ENCODE assay signal across 23 cellular contexts in the genomic region with DNA sequence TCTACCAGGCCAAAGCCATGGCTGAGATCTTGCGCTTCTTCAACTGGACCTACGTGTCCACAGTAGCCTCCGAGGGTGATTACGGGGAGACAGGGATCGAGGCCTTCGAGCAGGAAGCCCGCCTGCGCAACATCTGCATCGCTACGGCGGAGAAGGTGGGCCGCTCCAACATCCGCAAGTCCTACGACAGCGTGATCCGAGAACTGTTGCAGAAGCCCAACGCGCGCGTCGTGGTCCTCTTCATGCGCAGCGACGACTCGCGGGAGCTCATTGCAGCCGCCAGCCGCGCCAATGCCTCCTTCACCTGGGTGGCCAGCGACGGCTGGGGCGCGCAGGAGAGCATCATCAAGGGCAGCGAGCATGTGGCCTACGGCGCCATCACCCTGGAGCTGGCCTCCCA.
A peak's percentile ranks its signal among the peaks of the same experiment; 100 is the strongest.
DNase-seq lines count a peak whose midpoint lies in the region; FAIRE-seq and TF ChIP-seq lines count a peak whose summit lies in the region.
"Had no signal": no experiment of that assay in that cellular context is flagged by ENCODE, and none has a peak within 500 bp of the region (broad histone marks: within the 10 kb centered on the region; RNA-seq: fewer than 3 reads in every experiment).

No MANE protein-coding gene starts in this region.

- DNase-seq in GM12865 (ENCODE audit: low read depth) (peak; percentile 5), MM.1S (no peak), kidney (peak; percentile 53), testis (peak; percentile 14), OCI-M1 (lab: John Stamatoyannopoulos, UW) (no peak), HCEC 1CT (no peak), cortex of kidney (lab: John Stamatoyannopoulos, UW) (no peak)
- DNase-seq: AML-193; CD4-positive, alpha-beta T cell; Karpas-422; NCI-H1092 treated with DMSO at 0.1 percent for 48 hours; NCI-H1436 treated with DMSO at 0.1 percent for 48 hours; NCI-H187 treated with DMSO at 0.1 percent for 48 hours; NCI-H2171 treated with DMSO at 0.1 percent for 48 hours; NCI-H524; NCI-H748 treated with DMSO at 0.1 percent for 48 hours; PC-9; SHP77 had no signal

- H3K4me1 ChIP-seq in MM.1S (ENCODE audit: low read length) (peaks cover 73% of the 10 kb centered on the region), kidney (ENCODE audit: control insufficient read depth in 1 of 2, insufficient read depth in 1 of 2, low read depth in 1 of 2, low read length in 2 of 2) (no peaks in the 10 kb centered on the region), testis (no peaks in the 10 kb centered on the region)
- H3K4me1 ChIP-seq: A549 had no signal

- FAIRE-seq in kidney (lab: Jason Lieb, UNC): no peak
- FAIRE-seq: A549, D721Med, H1, HepG2 had no signal

- H3K4me3 ChIP-seq in GM12865 (ENCODE audit: low read depth, low read length) (no peak overlapping the region), MM.1S (ENCODE audit: low read length) (no peak overlapping the region), kidney (ENCODE audit: low read length in 2 of 2) (no peak overlapping the region), testis (peak overlapping the region; percentile 6 to 46)
- H3K4me3 ChIP-seq: A549; BLaER1 treated with 17β-estradiol and CSF1 and Interleukin-3, amounts not matched to agents 10 nM and 100 nM; PC-9 had no signal

- no peaks in the 10 kb centered on the region for H3K79me2 ChIP-seq in MM.1S (ENCODE audit: low read length)

- WGBS in testis, 2 donors: 48 to 92% methylated on average over 19 to 36 of the region's 36 CpGs

- TF ChIP-seq CTCF in GM12865 (IDR thresholded peaks at IDR 0.05; ENCODE audit: insufficient read depth, low read depth, low read length, missing control alignments): no peak
- no peak for TF ChIP-seq CTCF in MM.1S (IDR thresholded peaks at IDR 0.05; ENCODE audit: low read length)
- no peak for TF ChIP-seq CTCF in kidney (IDR thresholded peaks at IDR 0.05; ENCODE audit: borderline replicate concordance, extremely low read depth, insufficient read depth)
- no peak for TF ChIP-seq CTCF in testis (IDR thresholded peaks at IDR 0.05)

- H4K20me1 ChIP-seq in MM.1S (ENCODE audit: insufficient read depth, low read length): no peaks in the 10 kb centered on the region
- H4K20me1 ChIP-seq: BLaER1 treated with 17β-estradiol and CSF1 and Interleukin-3, amounts not matched to agents 10 nM and 100 nM had no signal

- no peaks in the 10 kb centered on the region for H3K27me3 ChIP-seq in MM.1S (replicated peaks; ENCODE audit: insufficient read depth, low read length)
- no peaks in the 10 kb centered on the region for H3K27me3 ChIP-seq in testis
- H3K27me3 ChIP-seq: BLaER1 treated with 17β-estradiol and CSF1 and Interleukin-3, amounts not matched to agents 10 nM and 100 nM had no signal

- no peaks in the 10 kb centered on the region for H3K9me2 ChIP-seq in MM.1S (replicated peaks; ENCODE audit: insufficient read depth, low read length)

- peak overlapping the region; percentile 52; the same call in 1 of the 2 replicates for H3K4me2 ChIP-seq in MM.1S (ENCODE audit: low read depth, low read length)
- H3K4me2 ChIP-seq: A549, PC-9 had no signal

- H3F3A ChIP-seq in MM.1S (ENCODE audit: insufficient read depth, low read length): peaks cover 11% of the 10 kb centered on the region; the same call in 1 of the 2 replicates

- H3K9me3 ChIP-seq in MM.1S (replicated peaks; ENCODE audit: insufficient read depth, low read length) (no peaks in the 10 kb centered on the region), kidney (ENCODE audit: control insufficient read depth in 1 of 2, low read length in 2 of 2) (no peaks in the 10 kb centered on the region), testis (no peaks in the 10 kb centered on the region)
- H3K9me3 ChIP-seq: A549 had no signal

- no peak overlapping the region for H2AFZ ChIP-seq in MM.1S (ENCODE audit: low read length)
- H2AFZ ChIP-seq: PC-9 had no signal

- TF ChIP-seq POLR2A in testis (IDR thresholded peaks at IDR 0.05): no peak

- H3K27ac ChIP-seq in MM.1S (ENCODE audit: low read length): peak overlapping the region; percentile 72; the same call in 1 of the 2 replicates
- H3K27ac ChIP-seq in kidney (ENCODE audit: low read depth in 2 of 2, low read length in 2 of 2): no peak overlapping the region
- no peak overlapping the region for H3K27ac ChIP-seq in testis
- H3K27ac ChIP-seq: A549; BLaER1 treated with 17β-estradiol and CSF1 and Interleukin-3, amounts not matched to agents 10 nM and 100 nM; PC-9 had no signal

- H3K36me3 ChIP-seq in MM.1S (replicated peaks; ENCODE audit: insufficient read depth, low read length): no peaks in the 10 kb centered on the region
- no peaks in the 10 kb centered on the region for H3K36me3 ChIP-seq in kidney (ENCODE audit: control insufficient read depth in 1 of 2, insufficient read depth in 2 of 2, low read length in 2 of 2)
- no peaks in the 10 kb centered on the region for H3K36me3 ChIP-seq in testis (ENCODE audit: low read depth, missing control alignments)
- H3K36me3 ChIP-seq: BLaER1 treated with 17β-estradiol and CSF1 and Interleukin-3, amounts not matched to agents 10 nM and 100 nM had no signal

- intact Hi-C loops in kidney (cut with DNase I) (no loop called here), testis (cut with DNase I; ENCODE audit: low total_unique reads) (no loop called here)

- H3K9ac ChIP-seq in MM.1S (ENCODE audit: low read length) (no peak overlapping the region), kidney (ENCODE audit: low read length in 2 of 2) (no peak overlapping the region)
- H3K9ac ChIP-seq: BLaER1 treated with 17β-estradiol and CSF1 and Interleukin-3, amounts not matched to agents 10 nM and 100 nM had no signal

Comparison
In these comparisons a context has a peak if more than half of its experiments do, and no peak if none do; other contexts are left out.
1. DNase-seq: peak in GM12865 (single experiment), kidney (single experiment) and testis (single experiment); none in MM.1S (single experiment), OCI-M1 (single experiment), HCEC 1CT (single experiment) and cortex of kidney (single experiment).
2. H3K4me3 ChIP-seq: peak in testis (2 of 2); none in GM12865 (single experiment), MM.1S (single experiment) and kidney (0 of 2).